9 cellular contexts compared by ENCODE assay signal in the genomic region with DNA sequence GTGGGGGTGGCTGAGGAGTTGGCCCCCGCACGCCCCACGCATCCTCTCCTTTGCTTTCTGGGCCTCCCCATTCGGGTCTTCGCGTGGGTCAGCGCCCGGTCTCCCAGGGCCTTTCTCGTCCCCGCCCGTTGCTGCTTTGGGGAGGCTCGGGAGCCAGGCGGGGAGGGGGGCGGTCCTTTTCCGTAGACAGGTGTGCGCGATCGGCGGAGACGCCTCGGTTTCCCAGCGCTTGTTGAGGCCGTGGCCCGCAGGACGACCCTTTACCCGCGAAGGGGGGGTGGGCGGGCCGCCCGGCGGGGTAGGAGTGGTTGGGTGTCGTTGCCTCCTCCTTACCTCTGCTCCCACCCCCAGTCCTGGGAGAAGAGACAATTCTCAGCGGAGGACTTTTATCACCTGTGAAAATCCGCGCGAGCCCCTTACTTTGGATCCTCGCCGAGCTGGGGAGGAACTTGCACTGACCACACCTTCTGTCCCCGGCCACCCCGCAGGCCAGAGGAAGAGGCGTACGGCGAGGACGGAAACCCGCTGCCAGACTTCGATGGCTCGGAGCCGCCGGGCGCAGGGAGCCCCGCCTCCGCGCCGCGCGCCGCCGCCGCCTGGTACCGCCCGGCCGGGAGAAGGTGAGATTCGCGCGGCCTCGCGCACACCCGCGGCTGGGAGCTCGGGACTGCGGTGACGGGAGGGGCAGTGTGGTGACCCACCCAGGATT. TPM values are rescaled to one million over a fixed set of nuclear protein-coding genes. Genes with fewer than 3 reads are reported as not detected.
DNase-seq lines count a peak whose midpoint lies in the region; ATAC-seq and TF ChIP-seq lines count a peak whose summit lies in the region.
"Had no signal": no experiment of that assay in that cellular context is flagged by ENCODE, and none has a peak within 500 bp of the region (broad histone marks: within the 10 kb centered on the region; RNA-seq: fewer than 3 reads in every experiment).

No MANE protein-coding gene starts in this region.

- H3K4me1 ChIP-seq in endodermal cell (ENCODE audit: control insufficient read depth, insufficient read depth, low read length), result peaks cover 5% of the 10 kb centered on the region
- H3K4me1 ChIP-seq in neural progenitor cell, result peaks cover 58% of the 10 kb centered on the region
- H3K4me1 ChIP-seq: HAP-1 had no signal

- TF ChIP-seq CTCF in endodermal cell (conservative IDR thresholded peaks at IDR 0.05), result no peak
- TF ChIP-seq CTCF in neural progenitor cell (IDR thresholded peaks at IDR 0.05), result no peak

- peaks cover 74% of the 10 kb centered on the region for H4K20me1 ChIP-seq in neural progenitor cell (ENCODE audit: low read depth)

- H3K36me3 ChIP-seq in endodermal cell (ENCODE audit: control insufficient read depth, insufficient read depth, low read length), result no peaks in the 10 kb centered on the region
- H3K36me3 ChIP-seq in neural progenitor cell, result no peaks in the 10 kb centered on the region
- H3K36me3 ChIP-seq: HAP-1 had no signal

- no peak overlapping the region for H3K9ac ChIP-seq in endodermal cell (ENCODE audit: extremely low read depth, low read length, poor library complexity, severe bottlenecking)
- no peak overlapping the region for H3K9ac ChIP-seq in neural progenitor cell

- H3K79me2 ChIP-seq in neural progenitor cell (ENCODE audit: low read depth), result no peaks in the 10 kb centered on the region

- H3K4me3 Mint-ChIP-seq in endodermal cell (peak overlapping the region; percentile 52), neural progenitor cell (peak overlapping the region; percentile 80)

- peak overlapping the region; percentile 98 for H3K4me2 ChIP-seq in neural progenitor cell

- H3K27me3 ChIP-seq in endodermal cell (ENCODE audit: control insufficient read depth, insufficient read depth, low read length, poor library complexity, severe bottlenecking) (peaks cover 100% of the 10 kb centered on the region), neural progenitor cell (peaks cover 100% of the 10 kb centered on the region)

- H3K27ac ChIP-seq in endodermal cell (ENCODE audit: low read depth, low read length) (no peak overlapping the region), neural progenitor cell (no peak overlapping the region)

- WGBS in endodermal cell (ENCODE audit: insufficient coverage in 1 of 2, insufficient read length in 1 of 2), 2 experiments, result 1% methylated on average over 23 to 72 of the region's 72 CpGs

- H3K4me3 ChIP-seq in GM08714 (ENCODE audit: low read length) (peak overlapping the region; percentile 45; the same call in 1 of the 2 replicates), endodermal cell (ENCODE audit: low read length) (peak overlapping the region; percentile 64), neural progenitor cell (peak overlapping the region; percentile 57)
- H3K4me3 ChIP-seq: HAP-1 had no signal

- H3K36me3 Mint-ChIP-seq in endodermal cell (ENCODE audit: low read depth) (no peaks in the 10 kb centered on the region), neural progenitor cell (no peaks in the 10 kb centered on the region)

- peaks cover 97% of the 10 kb centered on the region for H3K27me3 Mint-ChIP-seq in endodermal cell (ENCODE audit: insufficient read depth)
- peaks cover 83% of the 10 kb centered on the region for H3K27me3 Mint-ChIP-seq in neural progenitor cell (ENCODE audit: insufficient read depth, low read depth)

- peaks cover 2% of the 10 kb centered on the region for H3K9me3 Mint-ChIP-seq in endodermal cell
- H3K9me3 Mint-ChIP-seq in neural progenitor cell, result no peaks in the 10 kb centered on the region

- H3F3A ChIP-seq in neural progenitor cell (ENCODE audit: low read depth), result peaks cover 32% of the 10 kb centered on the region

- H3K27ac Mint-ChIP-seq in endodermal cell (no peak overlapping the region), neural progenitor cell (no peak overlapping the region)

- no peak for ATAC-seq in GM19452 (IDR thresholded peaks at IDR 0.05; ENCODE audit: unreplicated experiment)
- ATAC-seq in HG03439 (IDR thresholded peaks at IDR 0.05; ENCODE audit: unreplicated experiment), result no peak

- H3K4me1 Mint-ChIP-seq in endodermal cell (peaks cover 19% of the 10 kb centered on the region), neural progenitor cell (peaks cover 24% of the 10 kb centered on the region)

- DNase-seq in NCI-H774 (lab: John Stamatoyannopoulos, UW), result peak; percentile 63
- peak; percentile 78 for DNase-seq in endodermal cell
- DNase-seq in neural progenitor cell (ENCODE audit: low spot score), result peak; percentile 72
- no peak for DNase-seq in amygdala (lab: John Stamatoyannopoulos, UW)
- DNase-seq in amniotic stem cell (lab: John Stamatoyannopoulos, UW), result no peak

- H3K9me3 ChIP-seq in endodermal cell (ENCODE audit: control insufficient read depth, low read length) (peaks cover 4% of the 10 kb centered on the region), neural progenitor cell (ENCODE audit: low read depth) (no peaks in the 10 kb centered on the region)
- H3K9me3 ChIP-seq: HAP-1 had no signal

- peak overlapping the region; percentile 63 for H2AFZ ChIP-seq in neural progenitor cell (replicated peaks)

RNA-seq across cellular contexts. Expression of a gene that starts 2.7 kb away (rescaled TPM):
- total RNA-seq in endodermal cell (not detected), neural progenitor cell (ENCODE audit: low replicate concordance) (0.03 and 0.04 TPM in 2 replicates)
- 10.5 TPM for polyA plus RNA-seq in endodermal cell (2013, experiment 1 of 2)
- polyA plus RNA-seq in endodermal cell (2013, experiment 2 of 2), result 8.6 TPM

Comparison
In these comparisons a context has a peak if more than half of its experiments do, and no peak if none do; other contexts are left out.
1. DNase-seq: peak in NCI-H774 (single experiment), endodermal cell (single experiment) and neural progenitor cell (single experiment); none in amygdala (0 of 56) and amniotic stem cell (single experiment).
2. Peak in every context shown above with its lines, with median percentiles within 50 percentile points of each other: H3K4me3 ChIP-seq.